Comparison of ENCODE assay signal across 8 cellular contexts in the genomic region with DNA sequence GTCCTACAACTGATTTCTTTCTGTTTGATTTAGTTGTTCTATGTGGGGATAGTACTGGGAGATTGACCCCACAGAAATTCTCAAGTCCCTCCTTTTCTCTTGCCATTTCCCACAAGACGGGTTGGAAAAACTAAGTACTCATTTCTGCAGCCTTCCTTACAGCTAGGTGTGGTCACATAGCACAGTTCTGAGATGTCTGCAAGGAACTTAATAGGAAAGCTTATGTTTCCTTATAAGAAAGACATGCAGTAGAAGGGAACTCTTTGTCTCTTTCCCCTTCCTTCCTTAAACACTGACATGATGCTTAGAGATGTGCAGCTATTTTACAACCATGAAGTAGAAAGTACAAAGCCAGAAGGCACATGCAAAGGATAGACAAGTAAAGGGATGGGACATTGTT.
"Had no signal": no experiment of that assay in that cellular context is flagged by ENCODE, and none has a peak within 500 bp of the region (broad histone marks: within the 10 kb centered on the region; RNA-seq: fewer than 3 reads in every experiment).

No MANE protein-coding gene starts in this region.

- DNase-seq: GM23248, H7, HFFc6 had no signal

- H3K36me3 Mint-ChIP-seq: IgD-negative memory B cell had no signal

- H2AFZ ChIP-seq: GM23248 had no signal

- FAIRE-seq: HepG2 had no signal

- H3K36me3 ChIP-seq: HAP-1 had no signal

- ATAC-seq: HCT116, HepG2 had no signal

- H3K4me3 Mint-ChIP-seq: HFFc6, IgD-negative memory B cell had no signal

- H3K27ac Mint-ChIP-seq: HFFc6, IgD-negative memory B cell had no signal

- H3K27ac ChIP-seq: GM23248, HL-60 had no signal

- H3K27me3 Mint-ChIP-seq: IgD-negative memory B cell had no signal

- H3K4me1 ChIP-seq: HAP-1 had no signal

- H3K4me3 ChIP-seq: GM23248, HAP-1 had no signal

- H3K4me1 Mint-ChIP-seq: IgD-negative memory B cell had no signal

- H3K9ac ChIP-seq: GM23248 had no signal

- H3K9me3 ChIP-seq: HAP-1 had no signal
